Comparison of ENCODE assay signal across 8 cellular contexts in the genomic region with DNA sequence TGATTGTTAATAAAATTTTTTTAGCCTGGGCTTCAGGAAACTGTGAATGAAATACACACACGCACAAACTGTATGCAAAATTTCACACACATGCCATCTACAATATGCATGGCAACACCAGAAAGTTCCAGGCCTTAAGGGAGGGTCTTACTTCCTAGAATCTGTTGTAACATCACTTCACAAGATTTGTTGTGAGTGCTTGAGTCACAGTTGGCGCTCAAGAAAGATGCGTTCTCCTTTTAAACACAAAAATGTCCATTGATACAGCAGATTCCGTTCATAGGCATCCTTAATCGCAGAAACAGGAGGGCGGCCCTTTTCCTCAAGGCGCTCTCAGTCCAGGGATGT. TPM values are rescaled to one million over a fixed set of nuclear protein-coding genes. Genes with fewer than 3 reads are reported as not detected.
DNase-seq lines count a peak whose midpoint lies in the region; ATAC-seq and TF ChIP-seq lines count a peak whose summit lies in the region.

No MANE protein-coding gene starts in this region.

- DNase-seq in cardiac muscle cell (ENCODE audit: low read depth in 1 of 2, low spot score in 1 of 2) (no peak), Right ventricle myocardium superior (no peak), adrenal gland (no peak), lung (ENCODE audit: low spot score) (no peak), uterus (no peak), KG1 (lab: John Stamatoyannopoulos, UW) (no peak)
- no peak for DNase-seq in activated CD4-positive, alpha-beta T cell treated with anti-CD3 and anti-CD28 coated beads, Interleukin-2, amount 50 U/mL, for 1 hour

- TF ChIP-seq POLR2A in adrenal gland (IDR thresholded peaks at IDR 0.05) (no peak), uterus (IDR thresholded peaks at IDR 0.05) (no peak)

- H3K4me1 ChIP-seq in cardiac muscle cell (ENCODE audit: low read depth) (peaks cover 6% of the 10 kb centered on the region), adrenal gland (replicated peaks in 1 of 2) (peaks cover 7 to 21% of the 10 kb centered on the region in 2 donors), lung (ENCODE audit: control insufficient read depth in 2 of 2, insufficient read depth in 2 of 2, low read length in 2 of 2) (peaks cover 0 to 8% of the 10 kb centered on the region in 2 donors), uterus (peaks cover 0 to 10% of the 10 kb centered on the region in 2 donors)

- no peak for TF ChIP-seq CTCF in cardiac muscle cell (IDR thresholded peaks at IDR 0.05; ENCODE audit: low read depth, low read length)
- TF ChIP-seq CTCF in adrenal gland (IDR thresholded peaks at IDR 0.05) = no peak
- TF ChIP-seq CTCF in lung (IDR thresholded peaks at IDR 0.05; ENCODE audit: control extremely low read depth, extremely low read depth) = no peak
- no peak for TF ChIP-seq CTCF in uterus (IDR thresholded peaks at IDR 0.05)

- ATAC-seq in Right ventricle myocardium superior (ENCODE audit: poor library complexity) (no peak), lung (ENCODE audit: insufficient read depth, low FRiP score) (no peak), GM21528 (IDR thresholded peaks at IDR 0.05; ENCODE audit: low FRiP score, unreplicated experiment) (no peak)

- H3K36me3 ChIP-seq in cardiac muscle cell (no peaks in the 10 kb centered on the region), adrenal gland (replicated peaks in 1 of 2) (no peaks in the 10 kb centered on the region), lung (ENCODE audit: control insufficient read depth in 2 of 2, insufficient read depth in 2 of 2, low read length in 2 of 2) (peaks cover 0 to 2% of the 10 kb centered on the region in 2 donors), uterus (no peaks in the 10 kb centered on the region)

- H3K4me3 ChIP-seq in cardiac muscle cell (peak overlapping the region; percentile 84), adrenal gland (peak overlapping the region in 3 of 4 donors; percentile 72 to 89 (median 86)), lung (peak overlapping the region; percentile 75), uterus (peak overlapping the region; percentile 66 to 92)

- no peak overlapping the region for H3K27ac ChIP-seq in cardiac muscle cell
- peak overlapping the region in 2 of 5 donors; percentile 72 to 92 for H3K27ac ChIP-seq in adrenal gland
- peak overlapping the region; percentile 55 to 69 for H3K27ac ChIP-seq in lung (ENCODE audit: low read depth in 1 of 2, low read length in 1 of 2)
- peak overlapping the region; percentile 84 for H3K27ac ChIP-seq in uterus

- H3K27me3 ChIP-seq in cardiac muscle cell (peaks cover 6% of the 10 kb centered on the region), adrenal gland (no peaks in the 10 kb centered on the region), lung (ENCODE audit: control insufficient read depth, insufficient read depth) (no peaks in the 10 kb centered on the region), uterus (no peaks in the 10 kb centered on the region)

- H3K9me3 ChIP-seq in cardiac muscle cell (ENCODE audit: low read depth) (no peaks in the 10 kb centered on the region), adrenal gland (replicated peaks in 1 of 3) (no peaks in the 10 kb centered on the region), lung (ENCODE audit: control insufficient read depth in 2 of 2, insufficient read depth in 1 of 2, low read length in 1 of 2) (no peaks in the 10 kb centered on the region), uterus (no peaks in the 10 kb centered on the region)

- intact Hi-C loops in Right ventricle myocardium superior (cut with DNase I) = loop anchor here (1.0 kb wide), 1 partner anchor 76 kb away; the partner anchor contains the start of genes AURKA and CSTF1
- intact Hi-C loops in adrenal gland (cut with DNase I) = loop anchor here (5.0 to 10.0 kb wide), 2 partner anchors 73 to 76 kb away; partner anchors contain the start of genes AURKA (in 2 of the 2) and CSTF1 (in 2 of the 2)
- intact Hi-C loops in uterus (cut with DNase I; ENCODE audit: low total_unique reads) = loop anchor here (10.0 kb wide), 1 partner anchor 63 kb away; no protein-coding TSS in a partner anchor

- 5 to 22% (median 8%) methylated on average over 3 to 7 of the region's 7 CpGs for WGBS in adrenal gland, 4 donors
- 3 to 9% methylated on average over 7 of the region's 7 CpGs for WGBS in lung, 2 donors

RNA-seq across cellular contexts. Expression of gene RTF2, which starts 0.5 kb away (rescaled TPM):
- total RNA-seq in cardiac muscle cell = 58.0 and 58.2 TPM in 2 replicates
- polyA plus RNA-seq in cardiac muscle cell = 110 and 139 TPM in 2 replicates
- total RNA-seq in Right ventricle myocardium superior = 78.7 TPM
- 100 to 1,000 TPM in 2 of 8 donors, 10 to 100 TPM in 6; 68.9 to 112 (median 92.8) TPM for total RNA-seq in adrenal gland
- polyA plus RNA-seq in adrenal gland = 100 to 1,000 TPM in 1 of 3 donors, 10 to 100 TPM in 2; 48.8 to 156 (median 75.9) TPM
- total RNA-seq in lung = 10 to 100 TPM; 71.5 to 98.8 TPM
- polyA plus RNA-seq in lung = 100 to 1,000 TPM in 1 of 2 donors, 10 to 100 TPM in 1; 63.8 to 103 TPM
- total RNA-seq in uterus = 10 to 100 TPM; 27.4 to 86.6 (median 69.6) TPM

RNA-seq across cellular contexts. Expression of gene CASS4, which starts 55.9 kb away (rescaled TPM):
- total RNA-seq in cardiac muscle cell (0.07 and 0.12 TPM in 2 replicates), Right ventricle myocardium superior (0.40 TPM), adrenal gland (1 to 10 TPM in 7 of 8 donors, under 1 TPM in 1; 0.87 to 4.7 (median 1.6) TPM), lung (10 to 100 TPM; 19.7 to 30.7 TPM), uterus (1 to 10 TPM in 2 of 4 donors, under 1 TPM in 2; 0.62 to 9.1 (median 3.7) TPM)
- polyA plus RNA-seq in cardiac muscle cell (not detected in 2 replicates), adrenal gland (under 1 TPM; 0.37 to 0.97 (median 0.73) TPM), lung (1 to 10 TPM; 4.5 to 9.9 TPM)

RNA-seq across cellular contexts. Expression of gene FAM209A, which starts 56.6 kb away (rescaled TPM):
- total RNA-seq in cardiac muscle cell (not detected in 2 replicates), Right ventricle myocardium superior (not detected), adrenal gland (under 1 TPM in 1 of 8 donors, not detected in 7; 0.28 TPM), lung (under 1 TPM in 1 of 2 donors, not detected in 1; 0.95 TPM), uterus (under 1 TPM in 1 of 4 donors, not detected in 3; 0.76 TPM)
- polyA plus RNA-seq in cardiac muscle cell (0.15 TPM in 1 of 2 replicates, not detected in the other), adrenal gland (1 to 10 TPM in 1 of 3 donors, under 1 TPM in 1, not detected in 1; 0.40 to 1.3 TPM), lung (under 1 TPM; 0.49 to 0.59 TPM)
